Comparison of ENCODE assay signal across 16 cellular contexts in genomic region chr2:196137271-196137670, GRCh38. TPM values are rescaled to one million over a fixed set of nuclear protein-coding genes. Genes with fewer than 3 reads are reported as not detected.
DNase-seq lines count a peak whose midpoint lies in the region; ATAC-seq, FAIRE-seq and TF ChIP-seq lines count a peak whose summit lies in the region.
"Had no signal": no experiment of that assay in that cellular context is flagged by ENCODE, and none has a peak within 500 bp of the region (broad histone marks: within the 10 kb centered on the region; RNA-seq: fewer than 3 reads in every experiment).

No MANE protein-coding gene starts in this region.

- H3K4me2 ChIP-seq in A549 (no peak overlapping the region), GM23248 (ENCODE audit: unreplicated experiment) (no peak overlapping the region)

- DNase-seq in A549 (ENCODE audit: low read depth in 1 of 2, low spot score in 1 of 2) (no peak), GM23248 (peak; percentile 29), fibroblast of peridontal ligament (ENCODE audit: extremely low read depth) (peak; percentile 70), tibial nerve (ENCODE audit: low spot score in 2 of 2) (no peak), MG63 (no peak)
- DNase-seq in activated CD8-positive, alpha-beta T cell treated with anti-CD3 and anti-CD28 coated beads for 36 hours = no peak
- DNase-seq: activated gamma-delta T cell, DMS 273 treated with DMSO at 0.1 percent for 48 hours, NCI-H1105, NCI-H2227 treated with DMSO at 0.1 percent for 48 hours, SHP77 treated with DMSO at 0.1 percent for 48 hours, T1000 had no signal

- H3K4me1 Mint-ChIP-seq in activated CD8-positive, alpha-beta T cell treated with anti-CD3 and anti-CD28 coated beads for 36 hours (ENCODE audit: low read depth) = peaks cover 45% of the 10 kb centered on the region
- H3K4me1 Mint-ChIP-seq: stimulated activated memory B cell treated with anti-CD40 and anti-IgM and Interleukin-4, amounts not matched to agents 10 μg/mL and 1 μg/mL and 100 μg/mL, for 72 hours had no signal

- peaks cover 4% of the 10 kb centered on the region for H3K79me2 ChIP-seq in GM23248 (ENCODE audit: insufficient read depth)

- H3K4me1 ChIP-seq in A549 = no peaks in the 10 kb centered on the region
- H3K4me1 ChIP-seq in GM23248 (ENCODE audit: insufficient read depth) = no peaks in the 10 kb centered on the region
- no peaks in the 10 kb centered on the region for H3K4me1 ChIP-seq in tibial nerve

- no peak for TF ChIP-seq RAD21 in A549 (conservative IDR thresholded peaks at IDR 0.05 in 1 of 2, IDR thresholded peaks at IDR 0.05 in 1 of 2)

- no peak overlapping the region for H2AFZ ChIP-seq in GM23248

- H3K27me3 ChIP-seq in GM23248 (replicated peaks; ENCODE audit: insufficient read depth) (no peaks in the 10 kb centered on the region), tibial nerve (no peaks in the 10 kb centered on the region), MG63 (no peaks in the 10 kb centered on the region)

- H3F3A ChIP-seq in GM23248 (ENCODE audit: insufficient read depth) = peaks cover 9% of the 10 kb centered on the region; the same call in 1 of the 2 replicates

- CTCF ChIA-PET in A549 (lab: Yijun Ruan, JAX) = interaction anchor here (1.2 kb wide), 1 partner anchor 59 kb away, joined by 3 read pairs; no protein-coding TSS in a partner anchor
- CTCF ChIA-PET in activated CD8-positive, alpha-beta T cell treated with anti-CD3 and anti-CD28 coated beads for 36 hours (lab: Charles Lee) = interaction anchor here (1.3 to 1.9 kb wide), 2 partner anchors 59 to 87 kb away, joined by 3 to 5 read pairs; no protein-coding TSS in a partner anchor

- TF ChIP-seq POLR2A in A549 (IDR thresholded peaks at IDR 0.05; ENCODE audit: low read length) (no peak), tibial nerve (IDR thresholded peaks at IDR 0.05) (no peak)

- H3K36me3 ChIP-seq in GM23248 (ENCODE audit: low read depth) (peaks cover 76% of the 10 kb centered on the region), tibial nerve (peaks cover 0 to 76% (median 28%) of the 10 kb centered on the region in 3 donors), MG63 (peaks cover 97% of the 10 kb centered on the region)

- TF ChIP-seq EP300 in A549 (IDR thresholded peaks at IDR 0.05) = no peak
- TF ChIP-seq EP300 in tibial nerve (IDR thresholded peaks at IDR 0.05) = no peak

- 91% methylated on average over 2 of the region's 2 CpGs for WGBS in A549 (ENCODE audit: missing lambda C conversion rate)
- WGBS in GM23248 (ENCODE audit: low coverage in 1 of 2, low lambda C conversion rate in 2 of 2, missing lambda C conversion rate in 2 of 2), 2 experiments = 71 to 78% methylated on average over 2 of the region's 2 CpGs
- WGBS in tibial nerve, 2 donors = 91 to 93% methylated on average over 2 of the region's 2 CpGs

- H4K20me1 ChIP-seq in GM23248 (ENCODE audit: insufficient read depth) = no peaks in the 10 kb centered on the region

- in situ Hi-C loops in GM23248 (cut with MboI) = no loop called here

- ATAC-seq in A549 (no peak), HG02588 (IDR thresholded peaks at IDR 0.05; ENCODE audit: unreplicated experiment) (no peak), HG02938 (IDR thresholded peaks at IDR 0.05; ENCODE audit: unreplicated experiment) (no peak)
- ATAC-seq in activated CD8-positive, alpha-beta T cell treated with anti-CD3 and anti-CD28 coated beads for 36 hours = no peak
- ATAC-seq: stimulated activated memory B cell treated with anti-CD40 and anti-IgM and Interleukin-4, amounts not matched to agents 10 μg/mL and 1 μg/mL and 100 μg/mL, for 72 hours had no signal

- peaks cover 21% of the 10 kb centered on the region for H3K9me3 Mint-ChIP-seq in activated CD8-positive, alpha-beta T cell treated with anti-CD3 and anti-CD28 coated beads for 36 hours

- H3K4me3 Mint-ChIP-seq in activated CD8-positive, alpha-beta T cell treated with anti-CD3 and anti-CD28 coated beads for 36 hours = no peak overlapping the region
- H3K4me3 Mint-ChIP-seq: stimulated activated memory B cell treated with anti-CD40 and anti-IgM and Interleukin-4, amounts not matched to agents 10 μg/mL and 1 μg/mL and 100 μg/mL, for 72 hours had no signal

- no peak overlapping the region for H3K9ac ChIP-seq in GM23248

- no peaks in the 10 kb centered on the region for H3K9me2 ChIP-seq in GM23248 (ENCODE audit: insufficient read depth)

- peak overlapping the region; percentile 72 for H3K27ac Mint-ChIP-seq in activated CD8-positive, alpha-beta T cell treated with anti-CD3 and anti-CD28 coated beads for 36 hours
- H3K27ac Mint-ChIP-seq: stimulated activated memory B cell treated with anti-CD40 and anti-IgM and Interleukin-4, amounts not matched to agents 10 μg/mL and 1 μg/mL and 100 μg/mL, for 72 hours had no signal

- no peak for TF ChIP-seq CTCF in A549 (IDR thresholded peaks at IDR 0.05)
- no peak for TF ChIP-seq CTCF in activated CD8-positive, alpha-beta T cell treated with anti-CD3 and anti-CD28 coated beads for 36 hours (IDR thresholded peaks at IDR 0.05)
- TF ChIP-seq CTCF in tibial nerve (IDR thresholded peaks at IDR 0.05) = no peak

- POLR2A ChIA-PET in A549 (lab: Yijun Ruan, JAX) = no interaction called here
- POLR2A ChIA-PET in activated CD8-positive, alpha-beta T cell treated with anti-CD3 and anti-CD28 coated beads for 36 hours (lab: Charles Lee) = interaction anchor here (1.0 to 1.1 kb wide), 2 partner anchors 8 to 25 kb away, joined by 3 read pairs; no protein-coding TSS in a partner anchor

- H3K4me3 ChIP-seq in A549 = no peak overlapping the region
- no peak overlapping the region for H3K4me3 ChIP-seq in GM23248
- H3K4me3 ChIP-seq in tibial nerve = no peak overlapping the region
- H3K4me3 ChIP-seq in MG63 = no peak overlapping the region

- FAIRE-seq in A549 (lab: Jason Lieb, UNC) = no peak
- FAIRE-seq: urothelium cell line had no signal

- peaks cover 91% of the 10 kb centered on the region for H3K36me3 Mint-ChIP-seq in activated CD8-positive, alpha-beta T cell treated with anti-CD3 and anti-CD28 coated beads for 36 hours (ENCODE audit: low read depth)

- no peaks in the 10 kb centered on the region for H3K27me3 Mint-ChIP-seq in activated CD8-positive, alpha-beta T cell treated with anti-CD3 and anti-CD28 coated beads for 36 hours
- H3K27me3 Mint-ChIP-seq: stimulated activated memory B cell treated with anti-CD40 and anti-IgM and Interleukin-4, amounts not matched to agents 10 μg/mL and 1 μg/mL and 100 μg/mL, for 72 hours had no signal

- H3K27ac ChIP-seq in A549 (no peak overlapping the region), GM23248 (no peak overlapping the region), tibial nerve (no peak overlapping the region)

- intact Hi-C loops in activated CD8-positive, alpha-beta T cell treated with anti-CD3 and anti-CD28 coated beads for 36 hours (cut with micrococcal nuclease) = no loop called here

- H3K9me3 ChIP-seq in A549 (no peaks in the 10 kb centered on the region), GM23248 (ENCODE audit: low read depth) (no peaks in the 10 kb centered on the region), tibial nerve (peaks cover 0 to 14% (median 1%) of the 10 kb centered on the region in 4 donors), MG63 (peaks cover 16% of the 10 kb centered on the region)

TF ChIP-seq in A549, 52 proteins besides CTCF, POLR2A, EP300 and RAD21:
- TF ChIP-seq MAFK (IDR thresholded peaks at IDR 0.05; ENCODE audit: partially characterized antibody) (peak; percentile 53), GATA3 (IDR thresholded peaks at IDR 0.05; ENCODE audit: borderline replicate concordance) (no peak), FOSL2 (IDR thresholded peaks at IDR 0.05) (no peak), FOSL2 (CRISPR knock-in tag; IDR thresholded peaks at IDR 0.05) (peak; percentile 34; the same call in 1 of the 2 replicates)

RNA-seq across cellular contexts. Expression of gene STK17B, which starts 34.1 kb away (rescaled TPM):
- polyA plus RNA-seq in A549 (2011; rRNA removed) (8.6 and 9.2 TPM in 2 replicates), A549 (2017; fragmentation: RNase III; extraction: RNeasy Plus Mini Kit Qiagen cat#74134 plus additional on column Dnase treatment) (3.6 to 4.0 TPM (median 3.7 TPM) in 3 replicates), GM23248 (2016; fragmentation: Nextera tagmentation; extraction: Ambion mirVana) (13.1 and 13.7 TPM in 2 replicates)
- 0.95 and 1.0 TPM in 2 replicates for polyA plus RNA-seq in A549 (2012; cell fraction: cytosol; rRNA removed)
- 0.55 and 1.0 TPM in 2 replicates for polyA plus RNA-seq in A549 (2012; cell fraction: nucleus; rRNA removed)
- polyA minus RNA-seq in A549 (2011; rRNA and poly(A)+ RNA removed) = 4.1 and 4.5 TPM in 2 replicates
- 23.6 and 31.0 TPM in 2 replicates for total RNA-seq in GM23248 (2014; rRNA removed; shearing (Covaris generic))
- 100 to 1,000 TPM; 237 to 250 TPM for total RNA-seq in activated CD8-positive, alpha-beta T cell treated with anti-CD3 and anti-CD28 coated beads for 36 hours
- total RNA-seq in tibial nerve = 10 to 100 TPM; 35.1 to 73.9 (median 45.4) TPM
- 49.2 and 82.4 TPM in 2 replicates for total RNA-seq in MG63 (2014; rRNA removed; shearing (Covaris generic); ENCODE audit: low replicate concordance)

Comparison
In these comparisons a context has a peak if more than half of its experiments do, and no peak if none do; other contexts are left out.
1. DNase-seq: peak in GM23248 (single experiment) and fibroblast of peridontal ligament (single experiment); none in A549 (0 of 2), activated CD8-positive, alpha-beta T cell treated with anti-CD3 and anti-CD28 coated beads for 36 hours (single experiment), tibial nerve (0 of 2) and MG63 (single experiment).